In genomic region chr2:237361194-237361986, GRCh38 we compare ENCODE assay signal across 18 cellular contexts. TPM values are rescaled to one million over a fixed set of nuclear protein-coding genes. Genes with fewer than 3 reads are reported as not detected.
DNase-seq lines count a peak whose midpoint lies in the region; ATAC-seq and TF ChIP-seq lines count a peak whose summit lies in the region.
"Had no signal": no experiment of that assay in that cellular context is flagged by ENCODE, and none has a peak within 500 bp of the region (broad histone marks: within the 10 kb centered on the region; RNA-seq: fewer than 3 reads in every experiment).

No MANE protein-coding gene starts in this region.

- WGBS in right cardiac atrium, result 74% methylated on average over 21 of the region's 21 CpGs
- 75 to 89% (median 87%) methylated on average over 21 of the region's 21 CpGs for WGBS in stomach, 5 donors

- peaks cover 51% of the 10 kb centered on the region for H3K36me3 Mint-ChIP-seq in chondrocyte (ENCODE audit: low read depth)

- peak overlapping the region; percentile 49 for H3K27ac Mint-ChIP-seq in chondrocyte (ENCODE audit: unreplicated experiment)

- peaks cover 5 to 97% (median 69%) of the 10 kb centered on the region in 4 donors for H3K36me3 ChIP-seq in stomach

- TF ChIP-seq CTCF in chondrocyte (IDR thresholded peaks at IDR 0.05) (no peak), stomach (IDR thresholded peaks at IDR 0.05) (no peak)

- no peaks in the 10 kb centered on the region for H3K27me3 ChIP-seq in right cardiac atrium (ENCODE audit: control insufficient read depth, insufficient read depth)
- peaks cover 0 to 17% (median 0%) of the 10 kb centered on the region in 3 donors for H3K27me3 ChIP-seq in stomach

- no peak overlapping the region for H3K4me3 Mint-ChIP-seq in chondrocyte (ENCODE audit: unreplicated experiment)

- no peaks in the 10 kb centered on the region for H3K27me3 Mint-ChIP-seq in chondrocyte (ENCODE audit: low read depth)

- no peak for TF ChIP-seq EP300 in stomach (IDR thresholded peaks at IDR 0.05)

- no peaks in the 10 kb centered on the region for H3K9me3 Mint-ChIP-seq in chondrocyte (ENCODE audit: low read depth)

- DNase-seq in EH (ENCODE audit: low read depth) (peak; percentile 48), chondrocyte (ENCODE audit: low spot score) (no peak), right cardiac atrium (peak; percentile 48 to 77 (median 72)), stomach (no peak), Kasumi-1 (lab: John Stamatoyannopoulos, UW) (no peak)
- DNase-seq in activated effector memory CD4-positive, alpha-beta T cell treated with Interleukin-2 at 50 U/mL for 16 hours, result no peak
- DNase-seq: activated CD4-positive, alpha-beta T cell treated with anti-CD3 and anti-CD28 coated beads, Interleukin-2, amount 50 U/mL, for 48 hours; activated T-cell treated with anti-CD3 and anti-CD28 coated beads, Interleukin-2, amount 50 U/mL, for 48 hours; cerebellar nuclear complex; H7; head of caudate nucleus; kidney; NCI-H1694; NCI-H510A treated with DMSO at 0.1 percent for 48 hours; occipital lobe; stimulated activated naive CD8-positive, alpha-beta T cell treated with anti-CD3 and anti-CD28 coated beads, Interleukin-15, Interleukin-2, amounts not matched to agents 100 U/mL and 50 U/mL, for 24 hours had no signal

- no peaks in the 10 kb centered on the region for H3K4me1 ChIP-seq in right cardiac atrium (ENCODE audit: control insufficient read depth, insufficient read depth, low read length)
- H3K4me1 ChIP-seq in stomach, result peaks cover 0 to 41% (median 18%) of the 10 kb centered on the region in 4 donors

- ATAC-seq in right cardiac atrium (peak; percentile 77 to 83), GM21717 (IDR thresholded peaks at IDR 0.05; ENCODE audit: unreplicated experiment) (no peak)
- ATAC-seq: stimulated activated naive CD8-positive, alpha-beta T cell treated with anti-CD3 and anti-CD28 coated beads, Interleukin-15, Interleukin-2, amounts not matched to agents 100 U/mL and 50 U/mL, for 24 hours had no signal

- H3K9me3 ChIP-seq in right cardiac atrium (ENCODE audit: control insufficient read depth, low read length) (no peaks in the 10 kb centered on the region), stomach (no peaks in the 10 kb centered on the region)

- no peak for TF ChIP-seq POLR2A in stomach (IDR thresholded peaks at IDR 0.05)

- intact Hi-C loops in right cardiac atrium (cut with DNase I) (no loop called here), stomach (cut with DNase I; ENCODE audit: low total_unique reads) (no loop called here)

- peaks cover 9% of the 10 kb centered on the region for H3K4me1 Mint-ChIP-seq in chondrocyte (ENCODE audit: low read depth)

- H3K27ac ChIP-seq in right cardiac atrium (ENCODE audit: low read length) (peak overlapping the region; percentile 7), stomach (peak overlapping the region in 3 of 5 donors; percentile 35 to 66 (median 53))
- H3K27ac ChIP-seq: C4-2B had no signal

- H3K4me3 ChIP-seq in right cardiac atrium (ENCODE audit: low read length) (no peak overlapping the region), stomach (no peak overlapping the region)

RNA-seq across cellular contexts. Expression of gene COL6A3, which starts 52.6 kb away (rescaled TPM):
- total RNA-seq in chondrocyte (250 to 264 TPM (median 264 TPM) in 3 replicates), right cardiac atrium (100 to 1,000 TPM in 3 of 4 donors, 10 to 100 TPM in 1; 54.4 to 191 (median 139) TPM), stomach (100 to 1,000 TPM; 105 to 411 (median 138) TPM)
- polyA plus RNA-seq in right cardiac atrium (33.2 TPM), stomach (10 to 100 TPM in 2 of 3 donors, 1 to 10 TPM in 1; 9.3 to 23.3 (median 12.0) TPM)

Comparison
In these comparisons a context has a peak if more than half of its experiments do, and no peak if none do; other contexts are left out.
1. DNase-seq: peak in EH (single experiment) and right cardiac atrium (3 of 3); none in chondrocyte (single experiment), stomach (single experiment), activated effector memory CD4-positive, alpha-beta T cell treated with Interleukin-2 at 50 U/mL for 16 hours (single experiment) and Kasumi-1 (0 of 2).